9 cellular contexts compared by ENCODE assay signal in genomic region chr6:35044771-35045275, GRCh38.
DNase-seq lines count a peak whose midpoint lies in the region; ATAC-seq, FAIRE-seq and TF ChIP-seq lines count a peak whose summit lies in the region.
"Had no signal": no experiment of that assay in that cellular context is flagged by ENCODE, and none has a peak within 500 bp of the region (broad histone marks: within the 10 kb centered on the region; RNA-seq: fewer than 3 reads in every experiment).

No MANE protein-coding gene starts in this region.

- H3K4me3 ChIP-seq in Loucy (ENCODE audit: low read length, poor library complexity, severe bottlenecking): peak overlapping the region; percentile 33
- no peak overlapping the region for H3K4me3 ChIP-seq in bronchial epithelial cell (ENCODE audit: low read depth, low read length)

- H3K9me3 ChIP-seq in Loucy (ENCODE audit: insufficient read depth, low read depth, low read length): no peaks in the 10 kb centered on the region

- H3K4me2 ChIP-seq in Loucy (ENCODE audit: low read depth, low read length, poor library complexity, severe bottlenecking): peak overlapping the region; percentile 40

- no peaks in the 10 kb centered on the region for H3K36me3 ChIP-seq in Loucy (ENCODE audit: insufficient read depth, low read length)
- H3K36me3 ChIP-seq in bronchial epithelial cell (ENCODE audit: control insufficient read depth, insufficient read depth, low read length): peaks cover 2% of the 10 kb centered on the region

- DNase-seq in A172 (ENCODE audit: low spot score) (peak; percentile 16), bronchial epithelial cell (ENCODE audit: low read depth) (peak; percentile 75), lung microvascular endothelial cell (ENCODE audit: low read depth in 2 of 2) (peak; percentile 87 to 94), occipital lobe (lab: John Stamatoyannopoulos, UW) (no peak), pons (ENCODE audit: low spot score) (no peak), T-helper 1 cell (no peak)
- DNase-seq: activated naive CD4-positive, alpha-beta T cell treated with anti-CD3 and anti-CD28 coated beads for 36 hours had no signal

- no peaks in the 10 kb centered on the region for H4K20me1 ChIP-seq in Loucy (ENCODE audit: insufficient read depth, low read length, poor library complexity, severe bottlenecking)

- H3F3A ChIP-seq in Loucy (ENCODE audit: low read depth): peaks cover 26% of the 10 kb centered on the region

- no peaks in the 10 kb centered on the region for H3K79me2 ChIP-seq in Loucy (ENCODE audit: insufficient read depth, low read length)

- no peak for ATAC-seq in GM21737 (IDR thresholded peaks at IDR 0.05; ENCODE audit: unreplicated experiment)

- peak overlapping the region; percentile 76 for H3K9ac ChIP-seq in Loucy (ENCODE audit: low read depth, low read length, poor library complexity, severe bottlenecking)

- TF ChIP-seq CTCF in Loucy (conservative IDR thresholded peaks at IDR 0.05; ENCODE audit: low read length): no peak
- no peak for TF ChIP-seq CTCF in bronchial epithelial cell (IDR thresholded peaks at IDR 0.05; ENCODE audit: insufficient read depth, low read length, severe bottlenecking)

- no peaks in the 10 kb centered on the region for H3K27me3 ChIP-seq in Loucy (ENCODE audit: insufficient read depth, low read length, poor library complexity, severe bottlenecking)
- no peaks in the 10 kb centered on the region for H3K27me3 ChIP-seq in bronchial epithelial cell (ENCODE audit: control insufficient read depth, insufficient read depth, low read length)

- H2AFZ ChIP-seq in Loucy (ENCODE audit: low read length): no peak overlapping the region

- no peak for FAIRE-seq in bronchial epithelial cell (lab: Jason Lieb, UNC)

- H3K9me2 ChIP-seq in Loucy (replicated peaks; ENCODE audit: low read depth, low read length): no peaks in the 10 kb centered on the region

- peaks cover 79% of the 10 kb centered on the region for H3K4me1 ChIP-seq in Loucy (ENCODE audit: insufficient read depth, low read length, poor library complexity, severe bottlenecking)

Comparison
In these comparisons a context has a peak if more than half of its experiments do, and no peak if none do; other contexts are left out.
1. DNase-seq: peak in A172 (single experiment), bronchial epithelial cell (single experiment) and lung microvascular endothelial cell (2 of 2); none in occipital lobe (single experiment), pons (single experiment) and T-helper 1 cell (0 of 5).